Comparison of ENCODE assay signal across 39 cellular contexts in the genomic region with DNA sequence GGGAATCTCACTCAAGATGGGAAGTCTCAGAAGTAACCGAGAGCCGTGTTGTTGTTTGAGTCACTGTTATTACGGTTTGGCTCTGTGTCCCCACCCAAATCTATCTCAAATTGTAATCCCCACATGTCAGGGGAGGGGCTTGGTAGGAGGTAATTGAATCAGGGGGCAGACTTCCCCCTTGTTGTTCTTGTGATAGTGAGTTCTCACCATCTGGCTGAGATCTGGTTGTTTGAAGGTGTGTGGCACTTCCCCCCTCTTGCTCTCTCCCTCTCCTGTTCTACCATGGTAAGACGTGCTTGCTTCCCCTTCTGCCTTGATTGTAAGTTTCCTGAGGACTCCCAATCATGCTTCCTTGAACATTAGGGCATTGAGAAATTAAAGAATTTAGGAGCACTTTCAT. TPM values are rescaled to one million over a fixed set of nuclear protein-coding genes. Genes with fewer than 3 reads are reported as not detected.
"Had no signal": no experiment of that assay in that cellular context is flagged by ENCODE, and none has a peak within 500 bp of the region (broad histone marks: within the 10 kb centered on the region; RNA-seq: fewer than 3 reads in every experiment).

No MANE protein-coding gene starts in this region.

- ATAC-seq: activated CD8-positive, alpha-beta T cell treated with anti-CD3 and anti-CD28 coated beads for 36 hours; activated T-cell treated with anti-CD3 and anti-CD28 coated beads, Interleukin-2, amount 50 U/mL, for 72 hours; activated T-helper 17 cell treated with anti-CD3 and anti-CD28 coated beads, Interleukin-2, amount 50 U/mL, for 72 hours; PC-3; SK-N-SH treated with all-trans-retinoic acid at 6 μM for 48 hours; T-cell had no signal

- H3K36me3 Mint-ChIP-seq: activated naive CD4-positive, alpha-beta T cell treated with anti-CD3 and anti-CD28 coated beads, Interleukin-2, amount 50 U/mL, for 24 hours; activated naive CD8-positive, alpha-beta T cell treated with anti-CD3 and anti-CD28 coated beads, Interleukin-2, amount 10 ng/mL, durations not matched to agents 7 days and 5 days; T-cell had no signal

- H3K9me3 Mint-ChIP-seq: activated CD8-positive, alpha-beta T cell treated with anti-CD3 and anti-CD28 coated beads for 36 hours; activated naive CD4-positive, alpha-beta T cell treated with anti-CD3 and anti-CD28 coated beads, Interleukin-2, amount 50 U/mL, for 24 hours; activated naive CD8-positive, alpha-beta T cell treated with anti-CD3 and anti-CD28 coated beads, Interleukin-2, amount 10 ng/mL, durations not matched to agents 7 days and 5 days; activated T-cell treated with anti-CD3 and anti-CD28 coated beads, Interleukin-2, amount 50 U/mL, for 72 hours; activated T-helper 17 cell treated with anti-CD3 and anti-CD28 coated beads, Interleukin-2, amount 50 U/mL, for 72 hours; central memory CD8-positive, alpha-beta T cell; T-cell had no signal

- H3K4me3 ChIP-seq: cardiac muscle cell, colonic mucosa, Peyer's patch had no signal

- H3K4me3 Mint-ChIP-seq: activated B cell treated with CpG ODN at 0.5 μM for 24 hours had no signal

- H3K27ac ChIP-seq: cardiac muscle cell, colonic mucosa, Peyer's patch, VCaP had no signal

- H3K36me3 ChIP-seq: ascending aorta, cardiac muscle cell, colonic mucosa, Peyer's patch had no signal

- H3K27me3 ChIP-seq: ascending aorta, cardiac muscle cell, colonic mucosa, Peyer's patch had no signal

- DNase-seq: activated B cell treated with CpG ODN at 0.5 μM for 24 hours; activated CD4-positive, alpha-beta T cell treated with anti-CD3 and anti-CD28 coated beads for 4 hours; activated CD4-positive, alpha-beta T cell treated with anti-CD3 and anti-CD28 coated beads, Interleukin-2, amount 50 U/mL, for 4 hours; activated CD4-positive, CD25-positive, alpha-beta regulatory T cell treated with anti-CD3 and anti-CD28 coated beads, Interleukin-2, amount 50 U/mL, for 72 hours; activated CD8-positive, alpha-beta T cell treated with anti-CD3 and anti-CD28 coated beads for 36 hours; activated effector memory CD4-positive, alpha-beta T cell treated with anti-CD3 and anti-CD28 coated beads, Interleukin-2, amount 50 U/mL, for 16 hours; activated naive CD4-positive, alpha-beta T cell treated with Interleukin-2 at 50 U/mL for 16 hours; activated naive CD8-positive, alpha-beta T cell treated with anti-CD3 and anti-CD28 coated beads, Interleukin-2, amount 10 ng/mL, durations not matched to agents 7 days and 5 days; activated T-cell treated with anti-CD3 and anti-CD28 coated beads, Interleukin-2, amount 50 U/mL, for 1 hour; activated T-cell treated with anti-CD3 and anti-CD28 coated beads, Interleukin-2, amount 50 U/mL, for 72 hours; amygdala; colonic mucosa; MM.1S; MV-4-11; NCI-H1092; NCI-H1436 treated with DMSO at 0.1 percent for 48 hours; NCI-H1694 treated with DMSO at 0.1 percent for 48 hours; NCI-H2029; NCI-H2227 treated with DMSO at 0.1 percent for 48 hours; NCI-H446; NCI-H510A treated with DMSO at 0.1 percent for 48 hours; NCI-H526 treated with DMSO at 0.1 percent for 48 hours; NK-92 treated with Interleukin-12 subunit alpha and Interleukin-12 subunit beta, amount 100 ng/mL, for 24 hours; PC-3; Peyer's patch; RPMI8226; SIG-M5; T-cell; T-helper 2 cell; T-helper 9 cell had no signal

- H3K4me1 ChIP-seq: colonic mucosa had no signal

- H3K27ac Mint-ChIP-seq: activated B cell treated with CpG ODN at 0.5 μM for 24 hours; activated CD8-positive, alpha-beta T cell treated with anti-CD3 and anti-CD28 coated beads for 36 hours; activated naive CD4-positive, alpha-beta T cell treated with anti-CD3 and anti-CD28 coated beads, Interleukin-2, amount 50 U/mL, for 24 hours; activated naive CD8-positive, alpha-beta T cell treated with anti-CD3 and anti-CD28 coated beads, Interleukin-2, amount 10 ng/mL, durations not matched to agents 7 days and 5 days; activated T-cell treated with anti-CD3 and anti-CD28 coated beads, Interleukin-2, amount 50 U/mL, for 72 hours; activated T-helper 17 cell treated with anti-CD3 and anti-CD28 coated beads, Interleukin-2, amount 50 U/mL, for 72 hours; T-cell had no signal

RNA-seq across cellular contexts. Expression of a gene that starts 37.0 kb away (rescaled TPM):
- total RNA-seq: activated B cell treated with CpG ODN at 0.5 μM for 24 hours; activated CD8-positive, alpha-beta memory T cell treated with anti-CD3 and anti-CD28 coated beads for 36 hours; activated CD8-positive, alpha-beta T cell treated with anti-CD3 and anti-CD28 coated beads for 36 hours; activated naive CD8-positive, alpha-beta T cell treated with anti-CD3 and anti-CD28 coated beads, Interleukin-2, amount 10 ng/mL, durations not matched to agents 7 days and 5 days; activated T-cell treated with anti-CD3 and anti-CD28 coated beads, Interleukin-2, amount 50 U/mL, for 72 hours; activated T-helper 17 cell treated with anti-CD3 and anti-CD28 coated beads, Interleukin-2, amount 50 U/mL, for 72 hours; chondrocyte; PC-3; T-cell had no signal
